29 cellular contexts compared by ENCODE assay signal in the genomic region with DNA sequence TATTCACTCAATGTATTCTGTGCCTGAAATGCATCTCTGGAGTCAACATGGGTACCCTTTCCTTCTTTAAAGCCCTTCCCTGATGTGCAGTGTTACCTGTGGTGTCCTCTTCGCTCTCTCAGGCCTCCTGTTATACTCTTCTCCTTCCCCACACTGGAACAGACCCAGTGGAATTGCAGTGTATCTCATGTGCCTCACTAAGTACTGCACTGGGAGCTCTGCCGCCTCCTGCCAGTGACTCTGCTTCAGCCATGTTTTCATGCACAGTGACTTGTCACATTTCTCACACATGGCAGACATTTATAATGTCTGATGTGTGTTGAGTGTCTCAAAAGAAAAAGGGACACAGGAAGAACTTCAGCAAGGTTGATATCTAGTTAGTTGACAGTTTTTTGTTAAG.
DNase-seq lines count a peak whose midpoint lies in the region; ATAC-seq and TF ChIP-seq lines count a peak whose summit lies in the region.
"Had no signal": no experiment of that assay in that cellular context is flagged by ENCODE, and none has a peak within 500 bp of the region (broad histone marks: within the 10 kb centered on the region; RNA-seq: fewer than 3 reads in every experiment).

No MANE protein-coding gene starts in this region.

- H3K27ac Mint-ChIP-seq in WTC11 (peak overlapping the region; percentile 79; the same call in 1 of the 2 replicates), natural killer cell (peak overlapping the region; percentile 12 to 49)
- H3K27ac Mint-ChIP-seq: activated naive CD4-positive, alpha-beta T cell treated with anti-CD3 and anti-CD28 coated beads, Interleukin-2, amount 50 U/mL, for 24 hours had no signal

- no peaks in the 10 kb centered on the region for H3K36me3 Mint-ChIP-seq in WTC11
- peaks cover 7% of the 10 kb centered on the region for H3K36me3 Mint-ChIP-seq in natural killer cell

- H3K4me1 Mint-ChIP-seq in WTC11 (0 out of 2 replicates have a peak, but pooled peaks cover 2% of the 10 kb centered on the region), natural killer cell (peaks cover 23 to 29% of the 10 kb centered on the region in 2 donors)

- POLR2A ChIA-PET in WTC11 (lab: Charles Lee) = no interaction called here

- TF ChIP-seq CTCF in left ventricle myocardium inferior (IDR thresholded peaks at IDR 0.05; ENCODE audit: borderline replicate concordance) = no peak
- TF ChIP-seq CTCF in WTC11 (IDR thresholded peaks at IDR 0.05) = no peak
- TF ChIP-seq CTCF in natural killer cell (IDR thresholded peaks at IDR 0.05) = no peak

- intact Hi-C loops in left ventricle myocardium inferior (cut with micrococcal nuclease) (no loop called here), left cardiac atrium (cut with DNase I) (no loop called here), natural killer cell (cut with micrococcal nuclease) (no loop called here)

- no peaks in the 10 kb centered on the region for H3K9me3 Mint-ChIP-seq in WTC11
- no peaks in the 10 kb centered on the region for H3K9me3 Mint-ChIP-seq in natural killer cell
- H3K9me3 Mint-ChIP-seq: activated naive CD4-positive, alpha-beta T cell treated with anti-CD3 and anti-CD28 coated beads, Interleukin-2, amount 50 U/mL, for 24 hours; immature natural killer cell had no signal

- no peaks in the 10 kb centered on the region for H3K27me3 ChIP-seq in left ventricle myocardium inferior (ENCODE audit: low read depth)
- H3K27me3 ChIP-seq: BLaER1, right atrium auricular region, tibial artery had no signal

- H3K9me3 ChIP-seq in left ventricle myocardium inferior (replicated peaks) = no peaks in the 10 kb centered on the region
- H3K9me3 ChIP-seq: BLaER1, right atrium auricular region, tibial artery had no signal

- H3K4me3 Mint-ChIP-seq in WTC11 (no peak overlapping the region), natural killer cell (no peak overlapping the region)
- H3K4me3 Mint-ChIP-seq: activated naive CD4-positive, alpha-beta T cell treated with anti-CD3 and anti-CD28 coated beads, Interleukin-2, amount 50 U/mL, for 24 hours; immature natural killer cell had no signal

- peaks cover 63% of the 10 kb centered on the region for H3K4me1 ChIP-seq in left ventricle myocardium inferior

- peak overlapping the region; percentile 13 for H3K27ac ChIP-seq in left ventricle myocardium inferior (replicated peaks)
- H3K27ac ChIP-seq: BLaER1, KMS-11, right atrium auricular region, tibial artery had no signal

- DNase-seq in left ventricle myocardium inferior (no peak), left cardiac atrium (no peak), WTC11 (ENCODE audit: low spot score) (no peak), natural killer cell (no peak), NCI-H82 (lab: John Stamatoyannopoulos, UW) (no peak), NCI-H1048 (lab: John Stamatoyannopoulos, UW) (no peak)
- no peak for DNase-seq in activated CD4-positive, CD25-positive, alpha-beta regulatory T cell treated with anti-CD3 and anti-CD28 coated beads, Interleukin-2, amount 50 U/mL, for 72 hours
- DNase-seq: activated CD4-positive, alpha-beta T cell treated with anti-CD3 and anti-CD28 coated beads for 48 hours; aorta; COR-L47; DMS79 treated with DMSO at 0.1 percent for 48 hours; effector CD4-positive, alpha-beta T cell; GDM1; HCEC 1CT; immature natural killer cell; left colon; mesendoderm; MM.1S; NCI-H1417; NCI-H2029; NCI-H526; SHP77 treated with DMSO at 0.1 percent for 48 hours; stimulated activated CD8-positive, alpha-beta memory T cell treated with anti-CD3 and anti-CD28 coated beads, Interleukin-4, amount 100 ng/mL, for 48 hours; tibial artery had no signal

- ATAC-seq in left cardiac atrium = no peak
- no peak for ATAC-seq in WTC11
- ATAC-seq in natural killer cell = no peak
- ATAC-seq: left colon, Panc1 had no signal

- no peak overlapping the region for H3K4me3 ChIP-seq in left ventricle myocardium inferior
- H3K4me3 ChIP-seq: BLaER1, right atrium auricular region, tibial artery had no signal

- H3K27me3 Mint-ChIP-seq in WTC11 (ENCODE audit: low read depth) (no peaks in the 10 kb centered on the region), natural killer cell (ENCODE audit: low read depth in 2 of 2) (no peaks in the 10 kb centered on the region)
- H3K27me3 Mint-ChIP-seq: activated naive CD4-positive, alpha-beta T cell treated with anti-CD3 and anti-CD28 coated beads, Interleukin-2, amount 50 U/mL, for 24 hours had no signal

- H3K36me3 ChIP-seq in left ventricle myocardium inferior = peaks cover 15% of the 10 kb centered on the region

- CTCF ChIA-PET in WTC11 (lab: Charles Lee) = interaction anchor here (0.8 kb wide), 1 partner anchor 13 kb away, joined by 3 read pairs; no protein-coding TSS in a partner anchor

TF ChIP-seq in WTC11, 78 proteins besides CTCF, POLR2A, EP300 and RAD21 (continues in another document):
- TF ChIP-seq RORB (CRISPR knock-in tag; IDR thresholded peaks at IDR 0.05) = no peak
- TF ChIP-seq JAZF1 (CRISPR knock-in tag; IDR thresholded peaks at IDR 0.05) = no peak
- TF ChIP-seq, protein P1, sequence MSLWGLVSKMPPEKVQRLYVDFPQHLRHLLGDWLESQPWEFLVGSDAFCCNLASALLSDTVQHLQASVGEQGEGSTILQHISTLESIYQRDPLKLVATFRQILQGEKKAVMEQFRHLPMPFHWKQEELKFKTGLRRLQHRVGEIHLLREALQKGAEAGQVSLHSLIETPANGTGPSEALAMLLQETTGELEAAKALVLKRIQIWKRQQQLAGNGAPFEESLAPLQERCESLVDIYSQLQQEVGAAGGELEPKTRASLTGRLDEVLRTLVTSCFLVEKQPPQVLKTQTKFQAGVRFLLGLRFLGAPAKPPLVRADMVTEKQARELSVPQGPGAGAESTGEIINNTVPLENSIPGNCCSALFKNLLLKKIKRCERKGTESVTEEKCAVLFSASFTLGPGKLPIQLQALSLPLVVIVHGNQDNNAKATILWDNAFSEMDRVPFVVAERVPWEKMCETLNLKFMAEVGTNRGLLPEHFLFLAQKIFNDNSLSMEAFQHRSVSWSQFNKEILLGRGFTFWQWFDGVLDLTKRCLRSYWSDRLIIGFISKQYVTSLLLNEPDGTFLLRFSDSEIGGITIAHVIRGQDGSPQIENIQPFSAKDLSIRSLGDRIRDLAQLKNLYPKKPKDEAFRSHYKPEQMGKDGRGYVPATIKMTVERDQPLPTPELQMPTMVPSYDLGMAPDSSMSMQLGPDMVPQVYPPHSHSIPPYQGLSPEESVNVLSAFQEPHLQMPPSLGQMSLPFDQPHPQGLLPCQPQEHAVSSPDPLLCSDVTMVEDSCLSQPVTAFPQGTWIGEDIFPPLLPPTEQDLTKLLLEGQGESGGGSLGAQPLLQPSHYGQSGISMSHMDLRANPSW (CRISPR knock-in tag; conservative IDR thresholded peaks at IDR 0.05; ENCODE audit: low read depth) = no peak
- TF ChIP-seq MXD4 (CRISPR knock-in tag; IDR thresholded peaks at IDR 0.05; ENCODE audit: borderline replicate concordance) = no peak
- TF ChIP-seq, protein P2, sequence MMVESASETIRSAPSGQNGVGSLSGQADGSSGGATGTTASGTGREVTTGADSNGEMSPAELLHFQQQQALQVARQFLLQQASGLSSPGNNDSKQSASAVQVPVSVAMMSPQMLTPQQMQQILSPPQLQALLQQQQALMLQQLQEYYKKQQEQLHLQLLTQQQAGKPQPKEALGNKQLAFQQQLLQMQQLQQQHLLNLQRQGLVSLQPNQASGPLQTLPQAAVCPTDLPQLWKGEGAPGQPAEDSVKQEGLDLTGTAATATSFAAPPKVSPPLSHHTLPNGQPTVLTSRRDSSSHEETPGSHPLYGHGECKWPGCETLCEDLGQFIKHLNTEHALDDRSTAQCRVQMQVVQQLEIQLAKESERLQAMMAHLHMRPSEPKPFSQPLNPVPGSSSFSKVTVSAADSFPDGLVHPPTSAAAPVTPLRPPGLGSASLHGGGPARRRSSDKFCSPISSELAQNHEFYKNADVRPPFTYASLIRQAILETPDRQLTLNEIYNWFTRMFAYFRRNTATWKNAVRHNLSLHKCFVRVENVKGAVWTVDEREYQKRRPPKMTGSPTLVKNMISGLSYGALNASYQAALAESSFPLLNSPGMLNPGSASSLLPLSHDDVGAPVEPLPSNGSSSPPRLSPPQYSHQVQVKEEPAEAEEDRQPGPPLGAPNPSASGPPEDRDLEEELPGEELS (CRISPR knock-in tag; IDR thresholded peaks at IDR 0.05) = no peak
- no peak for TF ChIP-seq SMAD3 (CRISPR knock-in tag; IDR thresholded peaks at IDR 0.05; ENCODE audit: borderline replicate concordance)
- TF ChIP-seq EMX1 (CRISPR knock-in tag; IDR thresholded peaks at IDR 0.05) = no peak
- TF ChIP-seq, protein P3, sequence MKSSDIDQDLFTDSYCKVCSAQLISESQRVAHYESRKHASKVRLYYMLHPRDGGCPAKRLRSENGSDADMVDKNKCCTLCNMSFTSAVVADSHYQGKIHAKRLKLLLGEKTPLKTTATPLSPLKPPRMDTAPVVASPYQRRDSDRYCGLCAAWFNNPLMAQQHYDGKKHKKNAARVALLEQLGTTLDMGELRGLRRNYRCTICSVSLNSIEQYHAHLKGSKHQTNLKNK (CRISPR knock-in tag; IDR thresholded peaks at IDR 0.05) = no peak
- TF ChIP-seq SP1 (CRISPR knock-in tag; conservative IDR thresholded peaks at IDR 0.05) = no peak
- no peak for TF ChIP-seq KAT7 (CRISPR knock-in tag; IDR thresholded peaks at IDR 0.05; ENCODE audit: borderline replicate concordance)
- no peak for TF ChIP-seq ZNF138 (CRISPR knock-in tag; conservative IDR thresholded peaks at IDR 0.05)
- TF ChIP-seq NFATC4 (CRISPR knock-in tag; IDR thresholded peaks at IDR 0.05) = no peak
- no peak for TF ChIP-seq ZNF232 (CRISPR knock-in tag; IDR thresholded peaks at IDR 0.05)
- no peak for TF ChIP-seq ATF1 (CRISPR knock-in tag; IDR thresholded peaks at IDR 0.05)
- TF ChIP-seq HMGA2 (CRISPR knock-in tag; IDR thresholded peaks at IDR 0.05) = no peak
- TF ChIP-seq, protein P4, sequence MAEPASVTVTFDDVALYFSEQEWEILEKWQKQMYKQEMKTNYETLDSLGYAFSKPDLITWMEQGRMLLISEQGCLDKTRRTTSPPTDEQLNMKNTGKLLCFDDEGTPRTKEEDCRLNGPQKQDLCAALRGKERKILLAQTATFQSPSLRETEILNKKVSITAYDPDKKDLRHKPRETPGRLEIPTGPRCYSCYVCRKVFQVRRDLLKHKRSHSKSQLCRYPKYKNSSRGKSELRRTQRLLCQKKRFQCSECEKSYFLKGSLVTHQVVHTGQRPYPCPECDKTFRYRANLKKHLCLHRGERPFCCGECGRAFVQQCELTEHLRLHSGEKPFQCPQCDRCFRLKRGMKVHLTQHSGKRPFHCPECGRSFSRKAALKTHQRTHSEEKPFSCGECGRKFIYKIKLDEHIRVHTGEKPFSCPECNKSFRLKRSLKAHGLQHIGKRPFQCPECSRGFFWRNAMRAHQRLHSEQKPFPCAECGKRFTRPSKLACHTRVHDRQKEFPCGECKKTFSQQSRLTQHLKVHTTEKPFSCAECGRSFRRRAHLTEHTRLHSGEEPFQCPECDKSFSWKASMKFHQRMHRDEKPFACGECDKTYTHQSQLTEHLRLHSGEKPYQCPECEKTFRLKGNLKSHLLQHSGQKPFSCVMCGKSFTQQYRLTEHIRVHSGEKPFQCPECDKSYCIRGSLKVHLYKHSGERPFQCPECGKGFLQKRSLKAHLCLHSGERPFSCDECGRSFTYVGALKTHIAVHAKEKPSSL (CRISPR knock-in tag; conservative IDR thresholded peaks at IDR 0.05) = no peak
- TF ChIP-seq SOX15 (CRISPR knock-in tag; IDR thresholded peaks at IDR 0.05) = no peak
